In genomic region chr17:5955764-5956163, GRCh38 we compare ENCODE assay signal across 40 cellular contexts.
"Had no signal": no experiment of that assay in that cellular context is flagged by ENCODE, and none has a peak within 500 bp of the region (broad histone marks: within the 10 kb centered on the region; RNA-seq: fewer than 3 reads in every experiment).

No MANE protein-coding gene starts in this region.

- H3K9me3 ChIP-seq: body of pancreas had no signal

- H3K4me3 Mint-ChIP-seq: activated naive CD4-positive, alpha-beta T cell treated with anti-CD3 and anti-CD28 coated beads for 36 hours; activated naive CD4-positive, alpha-beta T cell treated with anti-CD3 and anti-CD28 coated beads, Interleukin-2, amount 10 ng/mL, durations not matched to agents 7 days and 5 days; activated naive CD4-positive, alpha-beta T cell treated with anti-CD3 and anti-CD28 coated beads, Interleukin-2, amount 50 U/mL, for 24 hours; activated naive CD8-positive, alpha-beta T cell; activated naive CD8-positive, alpha-beta T cell treated with anti-CD3 and anti-CD28 coated beads for 36 hours; activated naive CD8-positive, alpha-beta T cell treated with anti-CD3 and anti-CD28 coated beads, Interleukin-2, amount 10 ng/mL, durations not matched to agents 7 days and 5 days; activated naive CD8-positive, alpha-beta T cell treated with anti-CD3 and anti-CD28 coated beads, Interleukin-2, amount 50 U/mL, for 24 hours; activated T-cell treated with anti-CD3 and anti-CD28 coated beads, Interleukin-2, amount 50 U/mL, for 24 hours; activated T-cell treated with anti-CD3 and anti-CD28 coated beads, Interleukin-2, amount 50 U/mL, for 4 hours; activated T-cell treated with anti-CD3 and anti-CD28 coated beads, Interleukin-2, amount 50 U/mL, for 72 hours; activated T-helper 1 cell treated with anti-CD3 and anti-CD28 coated beads, Interleukin-12 subunit alpha, Interleukin-12 subunit beta, Interleukin-2, Interleukin-4 antibody, amounts not matched to agents 30 ng/mL and 10 ng/mL and 1 ng/mL, durations not matched to agents 14 hours and 24 hours and 36 hours; activated T-helper 17 cell treated with anti-CD3 and anti-CD28 coated beads, Interleukin-2, amount 50 U/mL, for 72 hours; brain; central memory CD8-positive, alpha-beta T cell had no signal

- DNase-seq: activated effector memory CD4-positive, alpha-beta T cell treated with anti-CD3 and anti-CD28 coated beads, Interleukin-2, amount 50 U/mL, for 16 hours; activated effector memory CD4-positive, alpha-beta T cell treated with Interleukin-2 at 50 U/mL for 16 hours; activated gamma-delta T cell; activated gamma-delta T cell treated with Interleukin-2 at 50 U/mL for 16 hours; activated naive CD4-positive, alpha-beta T cell; activated naive CD4-positive, alpha-beta T cell treated with anti-CD3 and anti-CD28 coated beads for 36 hours; activated naive CD4-positive, alpha-beta T cell treated with anti-CD3 and anti-CD28 coated beads, Interleukin-2, amount 10 ng/mL, durations not matched to agents 7 days and 5 days; activated naive CD4-positive, alpha-beta T cell treated with anti-CD3 and anti-CD28 coated beads, Interleukin-2, amount 50 U/mL, for 16 hours; activated naive CD4-positive, alpha-beta T cell treated with Interleukin-2 at 50 U/mL for 16 hours; activated naive CD8-positive, alpha-beta T cell treated with anti-CD3 and anti-CD28 coated beads for 36 hours; activated naive CD8-positive, alpha-beta T cell treated with anti-CD3 and anti-CD28 coated beads, Interleukin-2, amount 10 ng/mL, durations not matched to agents 7 days and 5 days; activated naive CD8-positive, alpha-beta T cell treated with anti-CD3 and anti-CD28 coated beads, Interleukin-2, amount 50 U/mL, for 24 hours; activated T-cell treated with anti-CD3 and anti-CD28 coated beads for 4 hours; activated T-cell treated with anti-CD3 and anti-CD28 coated beads, Interleukin-2, amount 50 U/mL, for 1 hour; activated T-cell treated with anti-CD3 and anti-CD28 coated beads, Interleukin-2, amount 50 U/mL, for 24 hours; activated T-cell treated with anti-CD3 and anti-CD28 coated beads, Interleukin-2, amount 50 U/mL, for 4 hours; activated T-cell treated with anti-CD3 and anti-CD28 coated beads, Interleukin-2, amount 50 U/mL, for 48 hours; activated T-cell treated with anti-CD3 and anti-CD28 coated beads, Interleukin-2, amount 50 U/mL, for 72 hours; adrenal gland; amniotic stem cell; amygdala; anterior cingulate cortex; aorta; body of pancreas; brain microvascular endothelial cell; caudate nucleus; central memory CD4-positive, alpha-beta T cell; cerebellar nuclear complex had no signal

- H3K36me3 Mint-ChIP-seq: activated naive CD4-positive, alpha-beta T cell treated with anti-CD3 and anti-CD28 coated beads, Interleukin-2, amount 10 ng/mL, durations not matched to agents 7 days and 5 days; activated naive CD4-positive, alpha-beta T cell treated with anti-CD3 and anti-CD28 coated beads, Interleukin-2, amount 50 U/mL, for 24 hours; activated naive CD8-positive, alpha-beta T cell; activated naive CD8-positive, alpha-beta T cell treated with anti-CD3 and anti-CD28 coated beads for 36 hours; activated naive CD8-positive, alpha-beta T cell treated with anti-CD3 and anti-CD28 coated beads, Interleukin-2, amount 10 ng/mL, durations not matched to agents 7 days and 5 days; brain had no signal

- H3K9me3 Mint-ChIP-seq: activated naive CD4-positive, alpha-beta T cell treated with anti-CD3 and anti-CD28 coated beads, Interleukin-2, amount 50 U/mL, for 24 hours; activated naive CD8-positive, alpha-beta T cell treated with anti-CD3 and anti-CD28 coated beads, Interleukin-2, amount 10 ng/mL, durations not matched to agents 7 days and 5 days; activated T-cell treated with anti-CD3 and anti-CD28 coated beads, Interleukin-2, amount 50 U/mL, for 72 hours had no signal

- H3K4me1 Mint-ChIP-seq: activated naive CD4-positive, alpha-beta T cell treated with anti-CD3 and anti-CD28 coated beads, Interleukin-2, amount 10 ng/mL, durations not matched to agents 7 days and 5 days; activated naive CD4-positive, alpha-beta T cell treated with anti-CD3 and anti-CD28 coated beads, Interleukin-2, amount 50 U/mL, for 24 hours; activated naive CD8-positive, alpha-beta T cell treated with anti-CD3 and anti-CD28 coated beads for 36 hours; activated naive CD8-positive, alpha-beta T cell treated with anti-CD3 and anti-CD28 coated beads, Interleukin-2, amount 10 ng/mL, durations not matched to agents 7 days and 5 days; activated naive CD8-positive, alpha-beta T cell treated with anti-CD3 and anti-CD28 coated beads, Interleukin-2, amount 50 U/mL, for 24 hours; activated T-helper 17 cell treated with anti-CD3 and anti-CD28 coated beads, Interleukin-2, amount 50 U/mL, for 72 hours; central memory CD8-positive, alpha-beta T cell had no signal

- H3K27ac ChIP-seq: adrenal gland, ascending aorta, body of pancreas, brain microvascular endothelial cell, breast epithelium, cardiac muscle cell had no signal

- FAIRE-seq: astrocyte had no signal

- H3K4me3 ChIP-seq: adrenal gland, ascending aorta, body of pancreas, breast epithelium, cardiac muscle cell had no signal

- H3K36me3 ChIP-seq: adrenal gland, ascending aorta, brain microvascular endothelial cell, breast epithelium, cardiac muscle cell had no signal

- H3K27ac Mint-ChIP-seq: activated naive CD4-positive, alpha-beta T cell treated with anti-CD3 and anti-CD28 coated beads for 36 hours; activated naive CD4-positive, alpha-beta T cell treated with anti-CD3 and anti-CD28 coated beads, Interleukin-2, amount 10 ng/mL, durations not matched to agents 7 days and 5 days; activated naive CD4-positive, alpha-beta T cell treated with anti-CD3 and anti-CD28 coated beads, Interleukin-2, amount 50 U/mL, for 24 hours; activated naive CD4-positive, alpha-beta T cell treated with anti-CD3 and anti-CD28 coated beads, Interleukin-2, amount 50 U/mL, for 72 hours; activated naive CD8-positive, alpha-beta T cell; activated naive CD8-positive, alpha-beta T cell treated with anti-CD3 and anti-CD28 coated beads for 36 hours; activated naive CD8-positive, alpha-beta T cell treated with anti-CD3 and anti-CD28 coated beads, Interleukin-2, amount 10 ng/mL, durations not matched to agents 7 days and 5 days; activated naive CD8-positive, alpha-beta T cell treated with anti-CD3 and anti-CD28 coated beads, Interleukin-2, amount 50 U/mL, for 24 hours; activated T-cell treated with anti-CD3 and anti-CD28 coated beads, Interleukin-2, amount 50 U/mL, for 24 hours; activated T-cell treated with anti-CD3 and anti-CD28 coated beads, Interleukin-2, amount 50 U/mL, for 72 hours; activated T-helper 1 cell treated with anti-CD3 and anti-CD28 coated beads, Interleukin-12 subunit alpha, Interleukin-12 subunit beta, Interleukin-2, Interleukin-4 antibody, amounts not matched to agents 30 ng/mL and 10 ng/mL and 1 ng/mL, durations not matched to agents 14 hours and 24 hours and 36 hours; activated T-helper 17 cell treated with anti-CD3 and anti-CD28 coated beads, Interleukin-2, amount 50 U/mL, for 72 hours; activated T-helper 2 cell treated with anti-CD3 and anti-CD28 coated beads, Interferon-gamma antibody, Interleukin-2, Interleukin-4, amounts not matched to agents 10 μg/mL and 5 μg/mL and 100 μg/mL, durations not matched to agents 14 hours and 24 hours and 36 hours; brain had no signal

- ATAC-seq: activated naive CD4-positive, alpha-beta T cell treated with anti-CD3 and anti-CD28 coated beads, Interleukin-2, amount 50 U/mL, for 72 hours; activated naive CD8-positive, alpha-beta T cell treated with anti-CD3 and anti-CD28 coated beads, Interleukin-2, amount 50 U/mL, for 24 hours; activated T-cell treated with anti-CD3 and anti-CD28 coated beads, Interleukin-2, amount 50 U/mL, for 4 hours; activated T-cell treated with anti-CD3 and anti-CD28 coated beads, Interleukin-2, amount 50 U/mL, for 72 hours; activated T-helper 17 cell treated with anti-CD3 and anti-CD28 coated beads, Interleukin-2, amount 50 U/mL, for 72 hours; body of pancreas had no signal

- H3K4me1 ChIP-seq: adrenal gland, ascending aorta, body of pancreas, breast epithelium had no signal

- H3K27me3 ChIP-seq: adrenal gland, ascending aorta, body of pancreas, brain microvascular endothelial cell, cardiac muscle cell had no signal
